In genomic region chr11:8068605-8069221, GRCh38 we compare ENCODE assay signal across 9 cellular contexts. TPM values are rescaled to one million over a fixed set of nuclear protein-coding genes. Genes with fewer than 3 reads are reported as not detected.
DNase-seq lines count a peak whose midpoint lies in the region; ATAC-seq and TF ChIP-seq lines count a peak whose summit lies in the region.
"Had no signal": no experiment of that assay in that cellular context is flagged by ENCODE, and none has a peak within 500 bp of the region (broad histone marks: within the 10 kb centered on the region; RNA-seq: fewer than 3 reads in every experiment).

No MANE protein-coding gene starts in this region.

- no peak for TF ChIP-seq EP300 in esophagus muscularis mucosa (IDR thresholded peaks at IDR 0.05)

- H3K4me1 ChIP-seq in esophagus muscularis mucosa, result peaks cover 29 to 46% (median 41%) of the 10 kb centered on the region in 4 donors

- no peaks in the 10 kb centered on the region for H3K9me3 ChIP-seq in esophagus muscularis mucosa

- no peaks in the 10 kb centered on the region for H3K9me3 Mint-ChIP-seq in osteocyte (ENCODE audit: unreplicated experiment)
- no peaks in the 10 kb centered on the region for H3K9me3 Mint-ChIP-seq in activated CD8-positive, alpha-beta T cell treated with anti-CD3 and anti-CD28 coated beads, Interleukin-2, amount 10 ng/mL, durations not matched to agents 7 days and 5 days (ENCODE audit: insufficient read depth)
- H3K9me3 Mint-ChIP-seq: dendritic cell treated with granulocyte-macrophage colony-stimulating factor and Interleukin-4, amounts not matched to agents 40 ng/mL and 50 ng/mL, for 4 days had no signal

- H3K27me3 ChIP-seq in esophagus muscularis mucosa, result no peaks in the 10 kb centered on the region

- no peak for ATAC-seq in activated CD8-positive, alpha-beta T cell treated with anti-CD3 and anti-CD28 coated beads, Interleukin-2, amount 10 ng/mL, durations not matched to agents 7 days and 5 days
- ATAC-seq in GM19452 (IDR thresholded peaks at IDR 0.05; ENCODE audit: unreplicated experiment) (no peak), HG03439 (IDR thresholded peaks at IDR 0.05; ENCODE audit: unreplicated experiment) (no peak)

- TF ChIP-seq POLR2A in esophagus muscularis mucosa (IDR thresholded peaks at IDR 0.05; ENCODE audit: low read depth), result no peak

- peaks cover 14% of the 10 kb centered on the region for H3K4me1 Mint-ChIP-seq in osteocyte (ENCODE audit: unreplicated experiment)
- H3K4me1 Mint-ChIP-seq in activated CD8-positive, alpha-beta T cell treated with anti-CD3 and anti-CD28 coated beads, Interleukin-2, amount 10 ng/mL, durations not matched to agents 7 days and 5 days (ENCODE audit: low read depth), result no peaks in the 10 kb centered on the region

- no peaks in the 10 kb centered on the region for H3K36me3 ChIP-seq in esophagus muscularis mucosa

- peak overlapping the region; percentile 13 for H3K27ac Mint-ChIP-seq in osteocyte (ENCODE audit: unreplicated experiment)
- no peak overlapping the region for H3K27ac Mint-ChIP-seq in activated CD8-positive, alpha-beta T cell treated with anti-CD3 and anti-CD28 coated beads, Interleukin-2, amount 10 ng/mL, durations not matched to agents 7 days and 5 days
- H3K27ac Mint-ChIP-seq: dendritic cell treated with granulocyte-macrophage colony-stimulating factor and Interleukin-4, amounts not matched to agents 40 ng/mL and 50 ng/mL, for 4 days had no signal

- peak overlapping the region; percentile 34 to 75 (median 51) for H3K27ac ChIP-seq in esophagus muscularis mucosa (replicated peaks in 1 of 4)

- intact Hi-C loops in esophagus muscularis mucosa (cut with DNase I), result loop anchor here (5.0 kb wide), 1 partner anchor 36 kb away; no protein-coding TSS in a partner anchor

- no peaks in the 10 kb centered on the region for H3K36me3 Mint-ChIP-seq in osteocyte (ENCODE audit: unreplicated experiment)
- no peaks in the 10 kb centered on the region for H3K36me3 Mint-ChIP-seq in activated CD8-positive, alpha-beta T cell treated with anti-CD3 and anti-CD28 coated beads, Interleukin-2, amount 10 ng/mL, durations not matched to agents 7 days and 5 days (ENCODE audit: low read depth)

- 14% methylated on average over 15 of the region's 15 CpGs for WGBS in esophagus muscularis mucosa

- no peak overlapping the region for H3K4me3 Mint-ChIP-seq in osteocyte (ENCODE audit: unreplicated experiment)
- H3K4me3 Mint-ChIP-seq in activated CD8-positive, alpha-beta T cell treated with anti-CD3 and anti-CD28 coated beads, Interleukin-2, amount 10 ng/mL, durations not matched to agents 7 days and 5 days, result no peak overlapping the region
- H3K4me3 Mint-ChIP-seq: dendritic cell treated with granulocyte-macrophage colony-stimulating factor and Interleukin-4, amounts not matched to agents 40 ng/mL and 50 ng/mL, for 4 days had no signal

- peak overlapping the region in 2 of 4 donors; percentile 23 to 34 for H3K4me3 ChIP-seq in esophagus muscularis mucosa

- CTCF ChIA-PET in activated CD8-positive, alpha-beta T cell treated with anti-CD3 and anti-CD28 coated beads, Interleukin-2, amount 10 ng/mL, durations not matched to agents 7 days and 5 days (lab: Charles Lee), result interaction anchor here (0.9 kb wide), 1 partner anchor 63 kb away, joined by 5 read pairs; no protein-coding TSS in a partner anchor

- POLR2A ChIA-PET in activated CD8-positive, alpha-beta T cell treated with anti-CD3 and anti-CD28 coated beads, Interleukin-2, amount 10 ng/mL, durations not matched to agents 7 days and 5 days (lab: Charles Lee), result interaction anchor here (0.7 kb wide), 2 partner anchors 10 to 34 kb away, joined by 4 to 5 read pairs; no protein-coding TSS in a partner anchor

- TF ChIP-seq CTCF in esophagus muscularis mucosa (IDR thresholded peaks at IDR 0.05) (no peak), osteocyte (IDR thresholded peaks at IDR 0.05) (no peak)

- DNase-seq in CMK (ENCODE audit: low read depth), result peak; percentile 14
- DNase-seq in NCI-H69 (lab: John Stamatoyannopoulos, UW), result peak; percentile 48
- DNase-seq in esophagus muscularis mucosa (ENCODE audit: extremely low spot score), result no peak
- no peak for DNase-seq in osteocyte (ENCODE audit: extremely low spot score, unreplicated experiment)
- no peak for DNase-seq in superior temporal gyrus (ENCODE audit: extremely low spot score)
- DNase-seq in activated CD8-positive, alpha-beta T cell treated with anti-CD3 and anti-CD28 coated beads, Interleukin-2, amount 10 ng/mL, durations not matched to agents 7 days and 5 days, result no peak

- H3K27me3 Mint-ChIP-seq in osteocyte (ENCODE audit: unreplicated experiment), result peaks cover 35% of the 10 kb centered on the region
- peaks cover 2% of the 10 kb centered on the region for H3K27me3 Mint-ChIP-seq in activated CD8-positive, alpha-beta T cell treated with anti-CD3 and anti-CD28 coated beads, Interleukin-2, amount 10 ng/mL, durations not matched to agents 7 days and 5 days (ENCODE audit: low read depth)

RNA-seq across cellular contexts. Expression of gene TUB, which starts 12.3 kb away (rescaled TPM):
- 10 to 100 TPM in 2 of 4 donors, 1 to 10 TPM in 2; 8.3 to 18.3 (median 12.1) TPM for total RNA-seq in esophagus muscularis mucosa
- total RNA-seq in osteocyte, result 7.8 and 8.7 TPM in 2 replicates
- total RNA-seq in activated CD8-positive, alpha-beta T cell treated with anti-CD3 and anti-CD28 coated beads, Interleukin-2, amount 10 ng/mL, durations not matched to agents 7 days and 5 days, result not detected

Comparison
In these comparisons a context has a peak if more than half of its experiments do, and no peak if none do; other contexts are left out.
1. DNase-seq: peak in CMK (single experiment) and NCI-H69 (single experiment); none in esophagus muscularis mucosa (single experiment), osteocyte (single experiment), superior temporal gyrus (single experiment) and activated CD8-positive, alpha-beta T cell treated with anti-CD3 and anti-CD28 coated beads, Interleukin-2, amount 10 ng/mL, durations not matched to agents 7 days and 5 days (single experiment).